ENCODE assay signal across 7 cellular contexts in genomic region chr11:128422576-128423370, GRCh38.
A peak's percentile ranks its signal among the peaks of the same experiment; 100 is the strongest.
DNase-seq lines count a peak whose midpoint lies in the region; ATAC-seq lines count a peak whose summit lies in the region.

No MANE protein-coding gene starts in this region.

- peak overlapping the region; percentile 82 for H3K27ac Mint-ChIP-seq in activated CD4-positive, alpha-beta T cell treated with anti-CD3 and anti-CD28 coated beads for 36 hours

- H3K4me3 ChIP-seq in Jurkat, Clone E6-1 (ENCODE audit: low read length): peak overlapping the region; percentile 26

- peaks cover 53% of the 10 kb centered on the region for H3K4me1 Mint-ChIP-seq in activated CD4-positive, alpha-beta T cell treated with anti-CD3 and anti-CD28 coated beads for 36 hours

- intact Hi-C loops in activated CD4-positive, alpha-beta T cell treated with anti-CD3 and anti-CD28 coated beads for 36 hours (cut with DNase I, micrococcal nuclease): loop anchor here (1.0 to 5.0 kb wide), 13 partner anchors 42 to 385 kb away; no protein-coding TSS in a partner anchor

- CTCF ChIA-PET in activated CD4-positive, alpha-beta T cell treated with anti-CD3 and anti-CD28 coated beads for 36 hours (lab: Charles Lee): interaction anchor here (0.6 to 3.3 kb wide), 21 partner anchors 11 to 438 kb away, joined by 3 to 20 read pairs (median 4); no protein-coding TSS in a partner anchor

- no peaks in the 10 kb centered on the region for H3K36me3 Mint-ChIP-seq in activated CD4-positive, alpha-beta T cell treated with anti-CD3 and anti-CD28 coated beads for 36 hours (ENCODE audit: low read depth)

- H3K4me3 Mint-ChIP-seq in activated CD4-positive, alpha-beta T cell treated with anti-CD3 and anti-CD28 coated beads for 36 hours: peak overlapping the region; percentile 36

- DNase-seq in Jurkat, Clone E6-1 (ENCODE audit: low read depth, low spot score): peak; percentile 97
- DNase-seq in activated CD4-positive, alpha-beta T cell treated with anti-CD3 and anti-CD28 coated beads for 36 hours: peak; percentile 97
- DNase-seq in stimulated activated CD4-positive, alpha-beta T cell treated with anti-CD3 and anti-CD28 coated beads, TNF-alpha, amount 100 ng/mL, for 48 hours (ENCODE audit: low read depth in 3 of 3): peak; percentile 79 to 94 (median 92)
- no peak for DNase-seq in middle frontal gyrus (ENCODE audit: extremely low spot score, low spot score)

- POLR2A ChIA-PET in activated CD4-positive, alpha-beta T cell treated with anti-CD3 and anti-CD28 coated beads for 36 hours (lab: Charles Lee): interaction anchor here (0.6 to 1.8 kb wide), 18 partner anchors 9 to 213 kb away, joined by 3 to 11 read pairs (median 4); no protein-coding TSS in a partner anchor

- no peaks in the 10 kb centered on the region for H3K9me3 Mint-ChIP-seq in activated CD4-positive, alpha-beta T cell treated with anti-CD3 and anti-CD28 coated beads for 36 hours (ENCODE audit: low read depth)

- H3K27me3 Mint-ChIP-seq in activated CD4-positive, alpha-beta T cell treated with anti-CD3 and anti-CD28 coated beads for 36 hours: no peaks in the 10 kb centered on the region

- peak; percentile 94 for ATAC-seq in activated CD4-positive, alpha-beta T cell treated with anti-CD3 and anti-CD28 coated beads for 36 hours
- peak; percentile 37 for ATAC-seq in esophagus mucosa
- ATAC-seq in HG02970 (IDR thresholded peaks at IDR 0.05; ENCODE audit: low FRiP score, unreplicated experiment): no peak
- ATAC-seq in HG03460 (IDR thresholded peaks at IDR 0.05; ENCODE audit: unreplicated experiment): no peak

Comparison
In these comparisons a context has a peak if more than half of its experiments do, and no peak if none do; other contexts are left out.
1. ATAC-seq: peak in activated CD4-positive, alpha-beta T cell treated with anti-CD3 and anti-CD28 coated beads for 36 hours (single experiment) and esophagus mucosa (single experiment); none in HG02970 (single experiment) and HG03460 (single experiment).